8 cellular contexts compared by ENCODE assay signal in genomic region chr21:41761211-41762181, GRCh38. TPM values are rescaled to one million over a fixed set of nuclear protein-coding genes. Genes with fewer than 3 reads are reported as not detected.
A peak's percentile ranks its signal among the peaks of the same experiment; 100 is the strongest.
DNase-seq lines count a peak whose midpoint lies in the region; ATAC-seq, FAIRE-seq and TF ChIP-seq lines count a peak whose summit lies in the region.

No MANE protein-coding gene starts in this region.

- peaks cover 8 to 13% of the 10 kb centered on the region in 2 donors for H3K36me3 Mint-ChIP-seq in CD14-positive monocyte
- H3K36me3 Mint-ChIP-seq in endothelial cell (ENCODE audit: low read depth, unreplicated experiment) = peaks cover 4% of the 10 kb centered on the region

- H3K27ac Mint-ChIP-seq in CD14-positive monocyte = peak overlapping the region; percentile 94 to 99 (median 99)
- peak overlapping the region; percentile 57 for H3K27ac Mint-ChIP-seq in endothelial cell (ENCODE audit: unreplicated experiment)

- peaks cover 48% of the 10 kb centered on the region for H3K4me1 Mint-ChIP-seq in CD14-positive monocyte
- H3K4me1 Mint-ChIP-seq in endothelial cell (ENCODE audit: unreplicated experiment) = peaks cover 46% of the 10 kb centered on the region

- H3K4me1 ChIP-seq in mucosa of descending colon (ENCODE audit: low read depth) = no peaks in the 10 kb centered on the region

- FAIRE-seq in urothelium cell line (lab: Jason Lieb, UNC) = no peak

- peak; percentile 21 for ATAC-seq in mucosa of descending colon
- no peak for ATAC-seq in HG03442 (IDR thresholded peaks at IDR 0.05; ENCODE audit: unreplicated experiment)

- H3K36me3 ChIP-seq in mucosa of descending colon (ENCODE audit: low read depth) = no peaks in the 10 kb centered on the region

- DNase-seq in CD14-positive monocyte (ENCODE audit: low spot score) (peak; percentile 89), NCI-H2107 (lab: John Stamatoyannopoulos, UW) (peak; percentile 47), endothelial cell (ENCODE audit: low spot score) (no peak), mucosa of descending colon (no peak), middle frontal gyrus (ENCODE audit: extremely low spot score, low spot score) (no peak), NCI-H2081 treated with DMSO at 0.1 percent for 48 hours (lab: John Stamatoyannopoulos, UW) (no peak), urothelium cell line (ENCODE audit: low spot score) (no peak)

- TF ChIP-seq CTCF in CD14-positive monocyte (IDR thresholded peaks at IDR 0.05) (no peak), endothelial cell (IDR thresholded peaks at IDR 0.05; ENCODE audit: unreplicated experiment) (no peak), mucosa of descending colon (IDR thresholded peaks at IDR 0.05) (no peak)

- H3K9me3 Mint-ChIP-seq in CD14-positive monocyte (peaks cover 0 to 4% (median 1%) of the 10 kb centered on the region in 7 donors), endothelial cell (ENCODE audit: unreplicated experiment) (no peaks in the 10 kb centered on the region)

- H3K27me3 Mint-ChIP-seq in CD14-positive monocyte (ENCODE audit: low read depth in 3 of 3) = peaks cover 27 to 42% (median 38%) of the 10 kb centered on the region in 3 donors
- H3K27me3 Mint-ChIP-seq in endothelial cell (ENCODE audit: unreplicated experiment) = peaks cover 11% of the 10 kb centered on the region

- intact Hi-C loops in CD14-positive monocyte (cut with micrococcal nuclease) (loop anchor here (5.0 to 10.0 kb wide), 2 partner anchors 84 to 87 kb away; no protein-coding TSS in a partner anchor), mucosa of descending colon (cut with DNase I, micrococcal nuclease) (loop anchor here in 1 of 2 donors (10.0 kb wide), 1 partner anchor 147 kb away; no protein-coding TSS in a partner anchor)

- H3K4me3 Mint-ChIP-seq in CD14-positive monocyte (peak overlapping the region; percentile 75 to 88), endothelial cell (ENCODE audit: unreplicated experiment) (peak overlapping the region; percentile 79)

- H3K9me3 ChIP-seq in mucosa of descending colon = no peaks in the 10 kb centered on the region

- no peak overlapping the region for H3K4me3 ChIP-seq in mucosa of descending colon

RNA-seq across cellular contexts. Expression of gene RIPK4, which starts 5.4 kb away (rescaled TPM):
- polyA plus RNA-seq in CD14-positive monocyte = under 1 TPM in 1 of 2 donors, not detected in 1; 0.09 TPM
- total RNA-seq in endothelial cell (ENCODE audit: unreplicated experiment) (9.6 TPM), mucosa of descending colon (10 to 100 TPM in 2 of 3 donors, 1 to 10 TPM in 1; 5.1 to 14.8 (median 10.2) TPM)

Comparison
In these comparisons a context has a peak if more than half of its experiments do, and no peak if none do; other contexts are left out.
1. DNase-seq: peak in CD14-positive monocyte (single experiment) and NCI-H2107 (single experiment); none in endothelial cell (single experiment), mucosa of descending colon (0 of 3), middle frontal gyrus (single experiment), NCI-H2081 treated with DMSO at 0.1 percent for 48 hours (single experiment) and urothelium cell line (single experiment).